Comparison of ENCODE assay signal across 26 cellular contexts in genomic region chr19:49645995-49646394, GRCh38. TPM values are rescaled to one million over a fixed set of nuclear protein-coding genes. Genes with fewer than 3 reads are reported as not detected.
DNase-seq lines count a peak whose midpoint lies in the region; ATAC-seq, FAIRE-seq and TF ChIP-seq lines count a peak whose summit lies in the region.
"Had no signal": no experiment of that assay in that cellular context is flagged by ENCODE, and none has a peak within 500 bp of the region (broad histone marks: within the 10 kb centered on the region; RNA-seq: fewer than 3 reads in every experiment).

No MANE protein-coding gene starts in this region.

- FAIRE-seq in H1 (lab: Jason Lieb, UNC) = no peak
- no peak for FAIRE-seq in GM19239 (lab: Jason Lieb, UNC)
- FAIRE-seq: GM12878, HTR-8/SVneo had no signal

- no peak overlapping the region for H3K9ac ChIP-seq in H1 (replicated peaks in 1 of 4; ENCODE audit: extremely low read depth in 1 of 4, low read depth in 3 of 4, low read length in 3 of 4)

- TF ChIP-seq EP300 in H1 (IDR thresholded peaks at IDR 0.05; ENCODE audit: borderline replicate concordance in 1 of 2, low read depth in 2 of 2, low read length in 2 of 2) = no peak

- peaks cover 0 to 2% (median 0%) of the 10 kb centered on the region in 3 donors for H3K27me3 Mint-ChIP-seq in CD14-positive monocyte (ENCODE audit: low read depth in 3 of 3)
- H3K27me3 Mint-ChIP-seq in stimulated activated memory B cell treated with anti-CD40 and anti-IgM and Interleukin-4, amounts not matched to agents 10 μg/mL and 1 μg/mL and 100 μg/mL, for 72 hours = no peaks in the 10 kb centered on the region
- H3K27me3 Mint-ChIP-seq: CD4-positive, alpha-beta memory T cell had no signal

- TF ChIP-seq CTCF in CD14-positive monocyte (IDR thresholded peaks at IDR 0.05) (no peak), H1 (IDR thresholded peaks at IDR 0.05; ENCODE audit: control extremely low read depth in 1 of 3, insufficient read depth in 1 of 3, low read depth in 1 of 3, low read length in 3 of 3) (no peak)

- no peak overlapping the region for H3K27ac ChIP-seq in H1 (ENCODE audit: low read depth, low read length)

- H3K4me1 ChIP-seq in H1 (replicated peaks in 1 of 4; ENCODE audit: control insufficient read depth in 3 of 4, insufficient read depth in 4 of 4, low read length in 3 of 4) = peaks cover 2 to 9% (median 5%) of the 10 kb centered on the region in 4 experiments; a peak in 6 of 7 replicates

- H3K27ac Mint-ChIP-seq in CD14-positive monocyte = peak overlapping the region in 5 of 7 donors; percentile 3 to 70 (median 51)
- H3K27ac Mint-ChIP-seq in stimulated activated memory B cell treated with anti-CD40 and anti-IgM and Interleukin-4, amounts not matched to agents 10 μg/mL and 1 μg/mL and 100 μg/mL, for 72 hours = peak overlapping the region; percentile 42

- no peak overlapping the region for H2AFZ ChIP-seq in H1 (ENCODE audit: low read length)

- H3K79me2 ChIP-seq in H1 (ENCODE audit: control insufficient read depth in 1 of 2, insufficient read depth in 2 of 2, low read length in 2 of 2) = peaks cover 10 to 32% of the 10 kb centered on the region in 2 experiments

- H2BK12ac ChIP-seq in H1 (ENCODE audit: low read depth, low read length) = no peak overlapping the region

- H3K79me1 ChIP-seq in H1 (ENCODE audit: low read depth, low read length) = peaks cover 22% of the 10 kb centered on the region

- CTCF ChIA-PET in H1 (lab: Charles Lee; ENCODE audit: partially characterized antibody) = interaction anchor here (1.7 kb wide), 1 partner anchor 26 kb away, joined by 8 read pairs; no protein-coding TSS in a partner anchor

- DNase-seq in CD14-positive monocyte (ENCODE audit: low spot score) (no peak), H7 (peak; percentile 42), H1 (ENCODE audit: low read depth in 1 of 2, low spot score in 2 of 2) (no peak), HUDEP-2 (lab: John Stamatoyannopoulos, UW; ENCODE audit: unreplicated experiment in 76 of 76) (no peak), NCI-H2196 (lab: John Stamatoyannopoulos, UW; ENCODE audit: unreplicated experiment) (no peak), GM19239 (ENCODE audit: insufficient read length, low spot score) (no peak)
- no peak for DNase-seq in activated CD4-positive, alpha-beta T cell treated with anti-CD3 and anti-CD28 coated beads for 48 hours
- DNase-seq: BE2C, COR-L47, DMS 273 treated with DMSO at 0.1 percent for 48 hours, DMS79, EL, GDM1, H9, KG1, MG63, NCI-H1105 treated with DMSO at 0.1 percent for 48 hours, NCI-H146, NCI-H1930, NCI-H2227 treated with DMSO at 0.1 percent for 48 hours, NCI-H69, SHP77 treated with DMSO at 0.1 percent for 48 hours had no signal

- ATAC-seq in stimulated activated memory B cell treated with anti-CD40 and anti-IgM and Interleukin-4, amounts not matched to agents 10 μg/mL and 1 μg/mL and 100 μg/mL, for 72 hours = no peak
- ATAC-seq: GM12878 had no signal

- intact Hi-C loops in CD14-positive monocyte (cut with micrococcal nuclease) = no loop called here

- H2BK5ac ChIP-seq in H1 (ENCODE audit: low read depth, low read length) = 0 out of 2 replicates have a peak overlapping the region, but pooled peaks have one; percentile 52

- no peak overlapping the region for H3K56ac ChIP-seq in H1 (replicated peaks; ENCODE audit: insufficient read length, low read depth, low read length)

- H3K9me3 ChIP-seq in H1 (ENCODE audit: insufficient read depth in 2 of 2, low read depth in 1 of 2, low read length in 1 of 2) = no peaks in the 10 kb centered on the region
- H3K9me3 ChIP-seq: BE2C, MG63 had no signal

- no peak overlapping the region for H4K91ac ChIP-seq in H1 (replicated peaks; ENCODE audit: insufficient read length, low read length)

- no peak overlapping the region for H4K5ac ChIP-seq in H1 (ENCODE audit: insufficient read length, low read depth, low read length)

- no peak overlapping the region for H2BK20ac ChIP-seq in H1 (ENCODE audit: low read length)

- POLR2A ChIA-PET in H1 (lab: Charles Lee; ENCODE audit: partially characterized antibody) = interaction anchor here (1.0 to 50.7 kb wide), 8 partner anchors 10 to 45 kb away, joined by 3 to 840 read pairs (median 12); partner anchors contain the start of genes BCL2L12, CPT1C, IRF3 and PRMT1

- no peak overlapping the region for H4K8ac ChIP-seq in H1 (ENCODE audit: extremely low read depth, insufficient read depth, low read length)

- no peak overlapping the region for H3K14ac ChIP-seq in H1 (ENCODE audit: insufficient read length)

- no peak overlapping the region for H2AK5ac ChIP-seq in H1 (ENCODE audit: low read depth, low read length)

- WGBS in H1 (ENCODE audit: extremely low coverage in 1 of 2, insufficient coverage in 1 of 2, insufficient read length in 1 of 2, insufficient replicate concordance in 2 of 2, low coverage in 1 of 2, low lambda C conversion rate in 2 of 2, missing lambda C conversion rate in 1 of 2), 2 experiments = 98% methylated on average over 13 of the region's 13 CpGs; no CpG with 5 or more reads in 1 of the 2 experiments

- H3K18ac ChIP-seq in H1 (ENCODE audit: extremely low read depth, low read length) = no peak overlapping the region

- H3K27me3 ChIP-seq in H7 (ENCODE audit: control insufficient read depth, insufficient read depth, low read length) (no peaks in the 10 kb centered on the region), H1 (replicated peaks in 1 of 4; ENCODE audit: control insufficient read depth in 3 of 4, extremely low read depth in 1 of 4, insufficient read depth in 3 of 4, low read length in 3 of 4) (no peaks in the 10 kb centered on the region)
- H3K27me3 ChIP-seq: BE2C, MG63 had no signal

- H3K36me3 ChIP-seq in H7 (replicated peaks; ENCODE audit: control insufficient read depth, insufficient read depth, low read length) (peaks cover 22% of the 10 kb centered on the region), H1 (ENCODE audit: control insufficient read depth in 2 of 4, insufficient read depth in 4 of 4, low read length in 3 of 4) (peaks cover 6 to 29% (median 16%) of the 10 kb centered on the region in 4 experiments; a peak in 6 of 8 replicates)

- no peak overlapping the region for H3K4ac ChIP-seq in H1 (replicated peaks; ENCODE audit: insufficient read length, low read depth, low read length)

- H3K4me2 ChIP-seq in H1 (ENCODE audit: insufficient read depth in 1 of 2, low read depth in 2 of 2, low read length in 2 of 2) = no peak overlapping the region

- peaks cover 22% of the 10 kb centered on the region for H3K4me1 Mint-ChIP-seq in CD14-positive monocyte
- H3K4me1 Mint-ChIP-seq in stimulated activated memory B cell treated with anti-CD40 and anti-IgM and Interleukin-4, amounts not matched to agents 10 μg/mL and 1 μg/mL and 100 μg/mL, for 72 hours = peaks cover 44% of the 10 kb centered on the region

- H2BK15ac ChIP-seq in H1 (ENCODE audit: low read length) = no peak overlapping the region

- peaks cover 7 to 21% of the 10 kb centered on the region in 2 experiments for H4K20me1 ChIP-seq in H1 (replicated peaks in 1 of 2; ENCODE audit: control insufficient read depth in 1 of 2, insufficient read depth in 2 of 2, low read length in 2 of 2)

- H3K36me3 Mint-ChIP-seq in CD14-positive monocyte = peaks cover 42 to 64% of the 10 kb centered on the region in 2 donors
- H3K36me3 Mint-ChIP-seq in stimulated activated memory B cell treated with anti-CD40 and anti-IgM and Interleukin-4, amounts not matched to agents 10 μg/mL and 1 μg/mL and 100 μg/mL, for 72 hours = peaks cover 32% of the 10 kb centered on the region

- H3K4me3 Mint-ChIP-seq in CD14-positive monocyte = no peak overlapping the region
- no peak overlapping the region for H3K4me3 Mint-ChIP-seq in stimulated activated memory B cell treated with anti-CD40 and anti-IgM and Interleukin-4, amounts not matched to agents 10 μg/mL and 1 μg/mL and 100 μg/mL, for 72 hours
- H3K4me3 Mint-ChIP-seq: H9 had no signal

- TF ChIP-seq POLR2A in H1 (IDR thresholded peaks at IDR 0.05; ENCODE audit: control extremely low read depth in 1 of 2, low read depth in 2 of 2, low read length in 2 of 2) = no peak

- no peak overlapping the region for H2BK120ac ChIP-seq in H1 (replicated peaks; ENCODE audit: low read depth, low read length)

- H3K23me2 ChIP-seq in H1 (ENCODE audit: low read depth, low read length) = peaks cover 2% of the 10 kb centered on the region; the same call in 1 of the 2 replicates

- H3K4me3 ChIP-seq in H7 (ENCODE audit: insufficient read depth, low read depth, low read length) = no peak overlapping the region
- H3K4me3 ChIP-seq in H1 (ENCODE audit: extremely low read depth in 1 of 4, insufficient read depth in 2 of 4, low read depth in 3 of 4, low read length in 4 of 4) = no peak overlapping the region
- H3K4me3 ChIP-seq: GM12878, MG63 had no signal

- TF ChIP-seq RAD21 in H1 (IDR thresholded peaks at IDR 0.05 in 1 of 2, conservative IDR thresholded peaks at IDR 0.05 in 1 of 2; ENCODE audit: low read depth in 2 of 2, low read length in 2 of 2) = no peak

- peaks cover 0 to 1% (median 0%) of the 10 kb centered on the region in 7 donors for H3K9me3 Mint-ChIP-seq in CD14-positive monocyte
- no peaks in the 10 kb centered on the region for H3K9me3 Mint-ChIP-seq in stimulated activated memory B cell treated with anti-CD40 and anti-IgM and Interleukin-4, amounts not matched to agents 10 μg/mL and 1 μg/mL and 100 μg/mL, for 72 hours
- H3K9me3 Mint-ChIP-seq: CD4-positive, alpha-beta memory T cell; H9 had no signal

- H3K23ac ChIP-seq in H1 (ENCODE audit: insufficient read length) = no peak overlapping the region

RNA-seq across cellular contexts. Expression of gene SCAF1, which starts 4.0 kb away (rescaled TPM):
- polyA plus RNA-seq in CD14-positive monocyte (under 1 TPM; 0.39 to 0.68 TPM), H1 (2011; rRNA removed) (9.7 and 21.4 TPM in 2 replicates)
- 32.9 and 37.0 TPM in 2 replicates for total RNA-seq in H7 (2014; rRNA removed; shearing (Covaris generic))
- total RNA-seq in H1 (2021; fragmentation: NEBNext Ultra II Directional; extraction: Animal tissue kit (Norgen Biotek cat#: 25700)) = 81.7 and 93.3 TPM in 2 replicates
- 9.9 TPM for polyA plus RNA-seq in H1 (2011; cell fraction: cytosol; rRNA removed)
- 29.6 TPM for polyA plus RNA-seq in H1 (2011; cell fraction: nucleus; rRNA removed)
- polyA plus RNA-seq in H1 (2012, experiment 1 of 2) = 44.1 to 59.6 TPM (median 55.2 TPM) in 4 replicates
- polyA plus RNA-seq in H1 (2012, experiment 2 of 2) = 56.4 TPM
- polyA plus RNA-seq in H1 (2013, experiment 1 of 2) = 42.7 TPM
- polyA plus RNA-seq in H1 (2013, experiment 2 of 2) = 41.6 TPM
- polyA minus RNA-seq in H1 (2011; rRNA and poly(A)+ RNA removed) = 3.7 and 4.7 TPM in 2 replicates
- polyA minus RNA-seq in H1 (2011; cell fraction: cytosol; rRNA and poly(A)+ RNA removed) = 13.0 TPM
- 9.2 TPM for polyA minus RNA-seq in H1 (2011; cell fraction: nucleus; rRNA and poly(A)+ RNA removed)

RNA-seq across cellular contexts. Expression of gene RRAS, which starts 6.1 kb away (rescaled TPM):
- polyA plus RNA-seq in CD14-positive monocyte = 10 to 100 TPM; 80.0 to 91.7 TPM
- 13.3 and 20.1 TPM in 2 replicates for total RNA-seq in H7 (2014; rRNA removed; shearing (Covaris generic))
- total RNA-seq in H1 (2021; fragmentation: NEBNext Ultra II Directional; extraction: Animal tissue kit (Norgen Biotek cat#: 25700)) = 16.9 and 17.7 TPM in 2 replicates
- 49.1 and 62.9 TPM in 2 replicates for polyA plus RNA-seq in H1 (2011; rRNA removed)
- polyA plus RNA-seq in H1 (2011; cell fraction: cytosol; rRNA removed) = 44.6 TPM
- polyA plus RNA-seq in H1 (2011; cell fraction: nucleus; rRNA removed) = 35.8 TPM
- 14.2 to 33.1 TPM (median 28.7 TPM) in 4 replicates for polyA plus RNA-seq in H1 (2012, experiment 1 of 2)
- 26.7 TPM for polyA plus RNA-seq in H1 (2012, experiment 2 of 2)
- 18.4 TPM for polyA plus RNA-seq in H1 (2013, experiment 1 of 2)
- 18.6 TPM for polyA plus RNA-seq in H1 (2013, experiment 2 of 2)
- 6.4 and 6.8 TPM in 2 replicates for polyA minus RNA-seq in H1 (2011; rRNA and poly(A)+ RNA removed)
- 7.9 TPM for polyA minus RNA-seq in H1 (2011; cell fraction: cytosol; rRNA and poly(A)+ RNA removed)
- 4.9 TPM for polyA minus RNA-seq in H1 (2011; cell fraction: nucleus; rRNA and poly(A)+ RNA removed)

RNA-seq across cellular contexts. Expression of gene IRF3, which starts 19.7 kb away (rescaled TPM):
- 10 to 100 TPM; 29.8 to 41.1 TPM for polyA plus RNA-seq in CD14-positive monocyte
- total RNA-seq in H7 (2014; rRNA removed; shearing (Covaris generic)) = 107 and 108 TPM in 2 replicates
- total RNA-seq in H1 (2021; fragmentation: NEBNext Ultra II Directional; extraction: Animal tissue kit (Norgen Biotek cat#: 25700)) = 114 and 115 TPM in 2 replicates
- polyA plus RNA-seq in H1 (2011; rRNA removed) = 103 and 185 TPM in 2 replicates
- polyA plus RNA-seq in H1 (2011; cell fraction: cytosol; rRNA removed) = 151 TPM
- polyA plus RNA-seq in H1 (2011; cell fraction: nucleus; rRNA removed) = 260 TPM
- 192 to 222 TPM (median 214 TPM) in 4 replicates for polyA plus RNA-seq in H1 (2012, experiment 1 of 2)
- 136 TPM for polyA plus RNA-seq in H1 (2012, experiment 2 of 2)
- polyA plus RNA-seq in H1 (2013, experiment 1 of 2) = 127 TPM
- 124 TPM for polyA plus RNA-seq in H1 (2013, experiment 2 of 2)
- polyA minus RNA-seq in H1 (2011; rRNA and poly(A)+ RNA removed) = 51.4 and 52.6 TPM in 2 replicates
- 50.8 TPM for polyA minus RNA-seq in H1 (2011; cell fraction: cytosol; rRNA and poly(A)+ RNA removed)
- polyA minus RNA-seq in H1 (2011; cell fraction: nucleus; rRNA and poly(A)+ RNA removed) = 42.1 TPM

RNA-seq across cellular contexts. Expression of gene BCL2L12, which starts 19.7 kb away (rescaled TPM):
- 10 to 100 TPM in 1 of 2 donors, 1 to 10 TPM in 1; 5.7 to 10.3 TPM for polyA plus RNA-seq in CD14-positive monocyte
- 34.3 and 42.5 TPM in 2 replicates for total RNA-seq in H7 (2014; rRNA removed; shearing (Covaris generic))
- 126 and 133 TPM in 2 replicates for total RNA-seq in H1 (2021; fragmentation: NEBNext Ultra II Directional; extraction: Animal tissue kit (Norgen Biotek cat#: 25700))
- 209 and 280 TPM in 2 replicates for polyA plus RNA-seq in H1 (2011; rRNA removed)
- polyA plus RNA-seq in H1 (2011; cell fraction: cytosol; rRNA removed) = 167 TPM
- polyA plus RNA-seq in H1 (2011; cell fraction: nucleus; rRNA removed) = 185 TPM
- polyA plus RNA-seq in H1 (2012, experiment 1 of 2) = 158 to 202 TPM (median 170 TPM) in 4 replicates
- polyA plus RNA-seq in H1 (2012, experiment 2 of 2) = 242 TPM
- polyA plus RNA-seq in H1 (2013, experiment 1 of 2) = 213 TPM
- 198 TPM for polyA plus RNA-seq in H1 (2013, experiment 2 of 2)
- 19.6 and 20.5 TPM in 2 replicates for polyA minus RNA-seq in H1 (2011; rRNA and poly(A)+ RNA removed)
- 48.1 TPM for polyA minus RNA-seq in H1 (2011; cell fraction: cytosol; rRNA and poly(A)+ RNA removed)
- 26.9 TPM for polyA minus RNA-seq in H1 (2011; cell fraction: nucleus; rRNA and poly(A)+ RNA removed)

RNA-seq across cellular contexts. Expression of gene PRMT1, which starts 31.1 kb away (rescaled TPM):
- polyA plus RNA-seq in CD14-positive monocyte = 10 to 100 TPM; 60.1 to 74.3 TPM
- total RNA-seq in H7 (2014; rRNA removed; shearing (Covaris generic)) = 690 and 848 TPM in 2 replicates
- total RNA-seq in H1 (2021; fragmentation: NEBNext Ultra II Directional; extraction: Animal tissue kit (Norgen Biotek cat#: 25700)) = 561 and 579 TPM in 2 replicates
- polyA plus RNA-seq in H1 (2011; rRNA removed) = 1,215 and 1,548 TPM in 2 replicates
- polyA plus RNA-seq in H1 (2011; cell fraction: cytosol; rRNA removed) = 1,290 TPM
- polyA plus RNA-seq in H1 (2011; cell fraction: nucleus; rRNA removed) = 1,135 TPM
- polyA plus RNA-seq in H1 (2012, experiment 1 of 2) = 426 to 811 TPM (median 790 TPM) in 4 replicates
- 763 TPM for polyA plus RNA-seq in H1 (2012, experiment 2 of 2)
- polyA plus RNA-seq in H1 (2013, experiment 1 of 2) = 339 TPM
- 327 TPM for polyA plus RNA-seq in H1 (2013, experiment 2 of 2)
- 815 and 1,077 TPM in 2 replicates for polyA minus RNA-seq in H1 (2011; rRNA and poly(A)+ RNA removed)
- 388 TPM for polyA minus RNA-seq in H1 (2011; cell fraction: cytosol; rRNA and poly(A)+ RNA removed)
- polyA minus RNA-seq in H1 (2011; cell fraction: nucleus; rRNA and poly(A)+ RNA removed) = 319 TPM
